8 cellular contexts compared by ENCODE assay signal in the genomic region with DNA sequence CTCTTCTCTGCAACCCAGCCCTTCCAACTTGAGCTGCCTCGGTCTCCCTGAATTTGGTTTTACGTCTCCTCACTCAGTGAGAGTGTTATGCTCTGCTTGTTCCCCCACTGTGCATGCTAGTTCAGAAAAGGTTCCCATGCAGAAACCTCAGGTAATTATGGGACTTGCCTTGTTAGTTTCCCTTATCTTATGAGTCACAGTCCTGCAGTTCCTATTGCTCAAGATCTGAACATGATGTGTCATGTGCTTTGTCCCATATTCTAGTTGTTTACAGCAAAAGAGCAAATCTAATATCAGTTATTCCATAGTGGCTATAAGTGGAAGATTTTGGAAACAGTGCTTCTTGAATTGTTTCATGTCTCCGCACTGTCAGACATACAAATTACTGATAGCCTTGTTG.
DNase-seq lines count a peak whose midpoint lies in the region; ATAC-seq and TF ChIP-seq lines count a peak whose summit lies in the region.

No MANE protein-coding gene starts in this region.

- no peak overlapping the region for H3K27ac ChIP-seq in esophagus squamous epithelium

- TF ChIP-seq POLR2A in esophagus squamous epithelium (IDR thresholded peaks at IDR 0.05): no peak

- WGBS in esophagus squamous epithelium, 2 donors: 83 to 86% methylated on average over 2 to 3 of the region's 3 CpGs

- H3K9me3 ChIP-seq in esophagus squamous epithelium: no peaks in the 10 kb centered on the region

- peak; percentile 81 for ATAC-seq in GM21737 (IDR thresholded peaks at IDR 0.05; ENCODE audit: unreplicated experiment)
- ATAC-seq in left colon: no peak

- H3K4me1 ChIP-seq in esophagus squamous epithelium: peaks cover 0 to 8% (median 7%) of the 10 kb centered on the region in 3 donors

- TF ChIP-seq CTCF in fibroblast of pulmonary artery (IDR thresholded peaks at IDR 0.05; ENCODE audit: low read length, missing control alignments) (no peak), esophagus squamous epithelium (IDR thresholded peaks at IDR 0.05) (no peak)

- H3K36me3 ChIP-seq in esophagus squamous epithelium: no peaks in the 10 kb centered on the region

- in situ Hi-C loops in KBM-7 (cut with MboI; ENCODE audit: low pct_unique_long_range_greater_than_20kb, low sequenced_read_pairs): no loop called here

- H3K27me3 ChIP-seq in esophagus squamous epithelium: no peaks in the 10 kb centered on the region

- intact Hi-C loops in esophagus squamous epithelium (cut with DNase I): no loop called here
- intact Hi-C loops in left colon (cut with DNase I, micrococcal nuclease): no loop called here

- H3K4me3 ChIP-seq in fibroblast of pulmonary artery (replicated peaks; ENCODE audit: low read depth, low read length) (no peak overlapping the region), esophagus squamous epithelium (no peak overlapping the region)

- DNase-seq in GM03348 (ENCODE audit: low spot score): peak; percentile 42
- DNase-seq in KBM-7: peak; percentile 15
- DNase-seq in fibroblast of pulmonary artery (ENCODE audit: low read depth): peak; percentile 86
- DNase-seq in activated CD8-positive, alpha-beta memory T cell treated with anti-CD3 and anti-CD28 coated beads, Interleukin-2, amount 50 U/mL, for 48 hours: no peak
- no peak for DNase-seq in stimulated activated CD4-positive, alpha-beta T cell treated with anti-CD3 and anti-CD28 coated beads, Interleukin-4, amount 100 ng/mL, for 24 hours
- no peak for DNase-seq in esophagus squamous epithelium (lab: John Stamatoyannopoulos, UW)
- DNase-seq in left colon: no peak

Comparison
In these comparisons a context has a peak if more than half of its experiments do, and no peak if none do; other contexts are left out.
1. DNase-seq: peak in GM03348 (single experiment), KBM-7 (single experiment) and fibroblast of pulmonary artery (single experiment); none in activated CD8-positive, alpha-beta memory T cell treated with anti-CD3 and anti-CD28 coated beads, Interleukin-2, amount 50 U/mL, for 48 hours (single experiment), stimulated activated CD4-positive, alpha-beta T cell treated with anti-CD3 and anti-CD28 coated beads, Interleukin-4, amount 100 ng/mL, for 24 hours (single experiment), esophagus squamous epithelium (single experiment) and left colon (0 of 2).